In genomic region chr5:64417390-64417789, GRCh38 we compare ENCODE assay signal across 31 cellular contexts.
DNase-seq lines count a peak whose midpoint lies in the region; ATAC-seq and TF ChIP-seq lines count a peak whose summit lies in the region.
"Had no signal": no experiment of that assay in that cellular context is flagged by ENCODE, and none has a peak within 500 bp of the region (broad histone marks: within the 10 kb centered on the region; RNA-seq: fewer than 3 reads in every experiment).

No MANE protein-coding gene starts in this region.

- peaks cover 14% of the 10 kb centered on the region for H3K9me3 Mint-ChIP-seq in activated naive CD8-positive, alpha-beta T cell treated with anti-CD3 and anti-CD28 coated beads, Interleukin-2, amount 50 U/mL, for 24 hours
- H3K9me3 Mint-ChIP-seq in activated naive CD8-positive, alpha-beta T cell treated with anti-CD3 and anti-CD28 coated beads for 36 hours: no peaks in the 10 kb centered on the region
- H3K9me3 Mint-ChIP-seq: neural crest cell had no signal

- TF ChIP-seq POLR2A in erythroblast (IDR thresholded peaks at IDR 0.05; ENCODE audit: low read length): no peak

- no peak overlapping the region for H3K27ac ChIP-seq in upper lobe of right lung
- H3K27ac ChIP-seq: brain microvascular endothelial cell, epithelial cell of prostate, parathyroid adenoma, right atrium auricular region, transverse colon, WERI-Rb-1 had no signal

- H3K36me3 ChIP-seq in upper lobe of right lung: no peaks in the 10 kb centered on the region
- H3K36me3 ChIP-seq: brain microvascular endothelial cell, right atrium auricular region, transverse colon, WERI-Rb-1 had no signal

- no peak overlapping the region for H3K4me3 Mint-ChIP-seq in activated naive CD8-positive, alpha-beta T cell treated with anti-CD3 and anti-CD28 coated beads, Interleukin-2, amount 50 U/mL, for 24 hours
- H3K4me3 Mint-ChIP-seq in activated naive CD8-positive, alpha-beta T cell treated with anti-CD3 and anti-CD28 coated beads for 36 hours: no peak overlapping the region
- H3K4me3 Mint-ChIP-seq: activated CD8-positive, alpha-beta memory T cell treated with anti-CD3 and anti-CD28 coated beads, Interleukin-2, amount 10 ng/mL, durations not matched to agents 7 days and 5 days; neural crest cell had no signal

- H3K4me1 Mint-ChIP-seq in activated naive CD8-positive, alpha-beta T cell treated with anti-CD3 and anti-CD28 coated beads, Interleukin-2, amount 50 U/mL, for 24 hours: no peaks in the 10 kb centered on the region
- H3K4me1 Mint-ChIP-seq in activated naive CD8-positive, alpha-beta T cell treated with anti-CD3 and anti-CD28 coated beads for 36 hours: no peaks in the 10 kb centered on the region
- H3K4me1 Mint-ChIP-seq: activated CD8-positive, alpha-beta memory T cell treated with anti-CD3 and anti-CD28 coated beads, Interleukin-2, amount 10 ng/mL, durations not matched to agents 7 days and 5 days; neural crest cell had no signal

- TF ChIP-seq CTCF in fibroblast of the aortic adventitia (IDR thresholded peaks at IDR 0.05; ENCODE audit: insufficient read depth, low read length): no peak
- TF ChIP-seq CTCF in upper lobe of right lung (IDR thresholded peaks at IDR 0.05): no peak

- intact Hi-C loops in upper lobe of right lung (cut with DNase I): no loop called here

- H3K27me3 Mint-ChIP-seq in activated naive CD8-positive, alpha-beta T cell treated with anti-CD3 and anti-CD28 coated beads, Interleukin-2, amount 50 U/mL, for 24 hours: no peaks in the 10 kb centered on the region
- no peaks in the 10 kb centered on the region for H3K27me3 Mint-ChIP-seq in activated naive CD8-positive, alpha-beta T cell treated with anti-CD3 and anti-CD28 coated beads for 36 hours
- H3K27me3 Mint-ChIP-seq: activated CD8-positive, alpha-beta memory T cell treated with anti-CD3 and anti-CD28 coated beads, Interleukin-2, amount 10 ng/mL, durations not matched to agents 7 days and 5 days had no signal

- H3K27me3 ChIP-seq in upper lobe of right lung: no peaks in the 10 kb centered on the region
- H3K27me3 ChIP-seq: brain microvascular endothelial cell, right atrium auricular region, transverse colon had no signal

- H3K4me3 ChIP-seq in fibroblast of the aortic adventitia (ENCODE audit: low read depth, low read length) (no peak overlapping the region), upper lobe of right lung (no peak overlapping the region)
- H3K4me3 ChIP-seq: right atrium auricular region, smooth muscle cell, transverse colon had no signal

- H3K36me3 Mint-ChIP-seq in activated naive CD8-positive, alpha-beta T cell treated with anti-CD3 and anti-CD28 coated beads, Interleukin-2, amount 50 U/mL, for 24 hours (ENCODE audit: low read depth): no peaks in the 10 kb centered on the region
- no peaks in the 10 kb centered on the region for H3K36me3 Mint-ChIP-seq in activated naive CD8-positive, alpha-beta T cell treated with anti-CD3 and anti-CD28 coated beads for 36 hours
- H3K36me3 Mint-ChIP-seq: activated CD8-positive, alpha-beta memory T cell treated with anti-CD3 and anti-CD28 coated beads, Interleukin-2, amount 10 ng/mL, durations not matched to agents 7 days and 5 days had no signal

- H3K9me3 ChIP-seq in upper lobe of right lung: no peaks in the 10 kb centered on the region
- H3K9me3 ChIP-seq: right atrium auricular region, transverse colon had no signal

- DNase-seq in activated naive CD8-positive, alpha-beta T cell treated with anti-CD3 and anti-CD28 coated beads, Interleukin-2, amount 50 U/mL, for 24 hours: no peak
- no peak for DNase-seq in activated naive CD8-positive, alpha-beta T cell treated with anti-CD3 and anti-CD28 coated beads for 36 hours
- peak; percentile 59 for DNase-seq in NCI-H2029 treated with DMSO at 0.1 percent for 48 hours (lab: John Stamatoyannopoulos, UW)
- DNase-seq in fibroblast of the aortic adventitia (ENCODE audit: low read depth): peak; percentile 0
- DNase-seq in upper lobe of right lung: no peak
- no peak for DNase-seq in NCI-H446 (lab: John Stamatoyannopoulos, UW)
- DNase-seq in NCI-H146 (lab: John Stamatoyannopoulos, UW): no peak
- no peak for DNase-seq in erythroblast (lab: John Stamatoyannopoulos, UW)
- DNase-seq: activated CD4-positive, alpha-beta T cell treated with anti-CD3 and anti-CD28 coated beads, Interleukin-2, amount 50 U/mL, for 1 hour; activated CD8-positive, alpha-beta memory T cell treated with anti-CD3 and anti-CD28 coated beads, Interleukin-2, amount 10 ng/mL, durations not matched to agents 7 days and 5 days; activated naive CD4-positive, alpha-beta T cell; activated T-cell treated with anti-CD3 and anti-CD28 coated beads, Interleukin-2, amount 50 U/mL, for 48 hours; brain microvascular endothelial cell; DND-41; effector CD4-positive, alpha-beta T cell; GOT3; head of caudate nucleus; IMR-90; NCI-H1048; NCI-H187 treated with DMSO at 0.1 percent for 48 hours; NCI-H2227 treated with DMSO at 0.1 percent for 48 hours; NCI-H82; OCI-M1; stimulated activated CD4-positive, alpha-beta T cell treated with anti-CD3 and anti-CD28 coated beads, Interleukin-2, amount 100 ng/mL, for 24 hours; transverse colon; WERI-Rb-1 had no signal

- H3K27ac Mint-ChIP-seq in activated naive CD8-positive, alpha-beta T cell treated with anti-CD3 and anti-CD28 coated beads, Interleukin-2, amount 50 U/mL, for 24 hours: no peak overlapping the region
- no peak overlapping the region for H3K27ac Mint-ChIP-seq in activated naive CD8-positive, alpha-beta T cell treated with anti-CD3 and anti-CD28 coated beads for 36 hours
- H3K27ac Mint-ChIP-seq: activated CD8-positive, alpha-beta memory T cell treated with anti-CD3 and anti-CD28 coated beads, Interleukin-2, amount 10 ng/mL, durations not matched to agents 7 days and 5 days had no signal

- peak; percentile 20 for ATAC-seq in activated naive CD8-positive, alpha-beta T cell treated with anti-CD3 and anti-CD28 coated beads, Interleukin-2, amount 50 U/mL, for 24 hours
- peak; percentile 47 for ATAC-seq in upper lobe of right lung
- ATAC-seq: activated CD8-positive, alpha-beta memory T cell treated with anti-CD3 and anti-CD28 coated beads, Interleukin-2, amount 10 ng/mL, durations not matched to agents 7 days and 5 days had no signal

- no peaks in the 10 kb centered on the region for H3K4me1 ChIP-seq in upper lobe of right lung
- H3K4me1 ChIP-seq: parathyroid adenoma, right atrium auricular region, transverse colon had no signal

Comparison
In these comparisons a context has a peak if more than half of its experiments do, and no peak if none do; other contexts are left out.
1. DNase-seq: peak in NCI-H2029 treated with DMSO at 0.1 percent for 48 hours (single experiment) and fibroblast of the aortic adventitia (single experiment); none in activated naive CD8-positive, alpha-beta T cell treated with anti-CD3 and anti-CD28 coated beads, Interleukin-2, amount 50 U/mL, for 24 hours (single experiment), activated naive CD8-positive, alpha-beta T cell treated with anti-CD3 and anti-CD28 coated beads for 36 hours (single experiment), upper lobe of right lung (single experiment), NCI-H446 (0 of 2), NCI-H146 (single experiment) and erythroblast (0 of 2).